Comparison of ENCODE assay signal across 26 cellular contexts in genomic region chr2:47508641-47509040, GRCh38.
"Had no signal": no experiment of that assay in that cellular context is flagged by ENCODE, and none has a peak within 500 bp of the region (broad histone marks: within the 10 kb centered on the region; RNA-seq: fewer than 3 reads in every experiment).

No MANE protein-coding gene starts in this region.

- H3K4me2 ChIP-seq: hepatocyte, smooth muscle cell had no signal

- H3K27me3 ChIP-seq: esophagus muscularis mucosa, hepatocyte, sigmoid colon had no signal

- H3K4me3 Mint-ChIP-seq: activated CD4-positive, alpha-beta T cell treated with anti-CD3 and anti-CD28 coated beads, Interleukin-2, amount 10 ng/mL, durations not matched to agents 7 days and 5 days; activated naive CD8-positive, alpha-beta T cell treated with anti-CD3 and anti-CD28 coated beads, Interleukin-2, amount 50 U/mL, for 24 hours; activated T-cell treated with anti-CD3 and anti-CD28 coated beads, Interleukin-2, amount 50 U/mL, for 4 hours; mesothelial cell of epicardium; naive thymus-derived CD8-positive, alpha-beta T cell; stimulated activated naive B cell treated with anti-CD40 and anti-IgM and Interleukin-4, amounts not matched to agents 10 μg/mL and 1 μg/mL and 100 μg/mL, for 72 hours; T-helper 2 cell treated with Interferon-gamma antibody and Interleukin-4, amounts not matched to agents 5 μg/mL and 100 μg/mL, for 36 hours; type B pancreatic cell had no signal

- H3K79me2 ChIP-seq: hepatocyte had no signal

- H3K9me3 Mint-ChIP-seq: type B pancreatic cell had no signal

- H3K36me3 ChIP-seq: esophagus muscularis mucosa, left ventricle myocardium inferior, sigmoid colon, thoracic aorta had no signal

- H3K27me3 Mint-ChIP-seq: activated CD4-positive, alpha-beta T cell treated with anti-CD3 and anti-CD28 coated beads, Interleukin-2, amount 10 ng/mL, durations not matched to agents 7 days and 5 days; activated naive CD8-positive, alpha-beta T cell treated with anti-CD3 and anti-CD28 coated beads, Interleukin-2, amount 50 U/mL, for 24 hours; progenitor cell of endocrine pancreas; type B pancreatic cell had no signal

- H3K27ac ChIP-seq: coronary artery, esophagus muscularis mucosa, hepatocyte, left ventricle myocardium inferior, sigmoid colon, thoracic aorta, VCaP had no signal

- H3K4me1 ChIP-seq: esophagus muscularis mucosa, left ventricle myocardium inferior, sigmoid colon had no signal

- ATAC-seq: activated naive CD8-positive, alpha-beta T cell treated with anti-CD3 and anti-CD28 coated beads, Interleukin-2, amount 50 U/mL, for 24 hours; activated T-cell treated with anti-CD3 and anti-CD28 coated beads, Interleukin-2, amount 50 U/mL, for 4 hours; naive thymus-derived CD8-positive, alpha-beta T cell; stimulated activated naive B cell treated with anti-CD40 and anti-IgM and Interleukin-4, amounts not matched to agents 10 μg/mL and 1 μg/mL and 100 μg/mL, for 72 hours had no signal

- H3K27ac Mint-ChIP-seq: activated CD4-positive, alpha-beta T cell treated with anti-CD3 and anti-CD28 coated beads, Interleukin-2, amount 10 ng/mL, durations not matched to agents 7 days and 5 days; activated naive CD8-positive, alpha-beta T cell treated with anti-CD3 and anti-CD28 coated beads, Interleukin-2, amount 50 U/mL, for 24 hours; activated T-helper 2 cell treated with anti-CD3 and anti-CD28 coated beads, Interferon-gamma antibody, Interleukin-2, Interleukin-4, amounts not matched to agents 10 μg/mL and 5 μg/mL and 100 μg/mL, durations not matched to agents 14 hours and 24 hours and 36 hours; mesothelial cell of epicardium; naive thymus-derived CD8-positive, alpha-beta T cell; progenitor cell of endocrine pancreas; stimulated activated naive B cell treated with anti-CD40 and anti-IgM and Interleukin-4, amounts not matched to agents 10 μg/mL and 1 μg/mL and 100 μg/mL, for 72 hours; T-helper 2 cell treated with Interferon-gamma antibody and Interleukin-4, amounts not matched to agents 5 μg/mL and 100 μg/mL, for 36 hours; type B pancreatic cell had no signal

- H3K36me3 Mint-ChIP-seq: mesothelial cell of epicardium, type B pancreatic cell had no signal

- H3K4me1 Mint-ChIP-seq: mesothelial cell of epicardium had no signal

- H3K9me3 ChIP-seq: sigmoid colon, thoracic aorta had no signal

- H3K4me3 ChIP-seq: coronary artery, esophagus muscularis mucosa, hepatocyte, left ventricle myocardium inferior, sigmoid colon, smooth muscle cell, thoracic aorta had no signal

- DNase-seq: activated CD4-positive, alpha-beta T cell treated with anti-CD3 and anti-CD28 coated beads, Interleukin-2, amount 10 ng/mL, durations not matched to agents 7 days and 5 days; activated CD4-positive, CD25-positive, alpha-beta regulatory T cell treated with anti-CD3 and anti-CD28 coated beads, Interleukin-2, amount 50 U/mL, for 72 hours; activated CD8-positive, alpha-beta memory T cell treated with anti-CD3 and anti-CD28 coated beads, Interleukin-2, amount 50 U/mL, for 4 hours; activated naive CD4-positive, alpha-beta T cell; activated naive CD8-positive, alpha-beta T cell treated with anti-CD3 and anti-CD28 coated beads, Interleukin-2, amount 50 U/mL, for 24 hours; activated T-cell treated with anti-CD3 and anti-CD28 coated beads, Interleukin-2, amount 50 U/mL, for 4 hours; cerebellar nuclear complex; glutamatergic neuron; left ventricle myocardium inferior; naive thymus-derived CD8-positive, alpha-beta T cell; retina; sigmoid colon; stimulated activated CD4-positive, alpha-beta T cell treated with anti-CD3 and anti-CD28 coated beads, Interleukin-15, amount 100 ng/mL, for 24 hours; stimulated activated CD8-positive, alpha-beta memory T cell treated with anti-CD3 and anti-CD28 coated beads, Interleukin-4, amount 100 ng/mL, for 48 hours; stimulated activated naive B cell treated with anti-CD40 and anti-IgM and Interleukin-4, amounts not matched to agents 10 μg/mL and 1 μg/mL and 100 μg/mL, for 72 hours had no signal

- H2AFZ ChIP-seq: hepatocyte had no signal
